In genomic region chr12:104662203-104662602, GRCh38 we compare ENCODE assay signal across 29 cellular contexts.
DNase-seq lines count a peak whose midpoint lies in the region; ATAC-seq and TF ChIP-seq lines count a peak whose summit lies in the region.
"Had no signal": no experiment of that assay in that cellular context is flagged by ENCODE, and none has a peak within 500 bp of the region (broad histone marks: within the 10 kb centered on the region; RNA-seq: fewer than 3 reads in every experiment).

No MANE protein-coding gene starts in this region.

- no peak for ATAC-seq in central memory CD8-positive, alpha-beta T cell (replicated peaks; ENCODE audit: extremely low read depth, poor library complexity, severe bottlenecking)
- ATAC-seq in natural killer cell treated with Interleukin-12 subunit alpha and Interleukin-12 subunit beta and Interleukin-15 and Interleukin-18, amount 100 ng/mL, for 72 hours: no peak
- no peak for ATAC-seq in HG02970 (IDR thresholded peaks at IDR 0.05; ENCODE audit: low FRiP score, unreplicated experiment)
- ATAC-seq in GM23338: no peak
- ATAC-seq: heart right ventricle, left lung, T-cell had no signal

- H3K4me3 Mint-ChIP-seq in CD4-positive, alpha-beta memory T cell: no peak overlapping the region
- H3K4me3 Mint-ChIP-seq in central memory CD8-positive, alpha-beta T cell: no peak overlapping the region
- H3K4me3 Mint-ChIP-seq in natural killer cell treated with Interleukin-12 subunit alpha and Interleukin-12 subunit beta and Interleukin-15 and Interleukin-18, amount 100 ng/mL, for 72 hours: peak overlapping the region; percentile 30
- H3K4me3 Mint-ChIP-seq in GM23338: no peak overlapping the region
- H3K4me3 Mint-ChIP-seq: activated T-cell treated with anti-CD3 and anti-CD28 coated beads, Interleukin-2, amount 50 U/mL, for 24 hours; dendritic cell treated with granulocyte-macrophage colony-stimulating factor and Interleukin-4, amounts not matched to agents 40 ng/mL and 50 ng/mL, for 4 days; nephron; T-cell had no signal

- CTCF ChIA-PET in CD4-positive, alpha-beta memory T cell (lab: Charles Lee; ENCODE audit: partially characterized antibody): interaction anchor here (1.1 to 1.6 kb wide), 2 partner anchors 9 to 11 kb away, joined by 3 to 4 read pairs; no protein-coding TSS in a partner anchor

- H3K27ac Mint-ChIP-seq in CD4-positive, alpha-beta memory T cell: peak overlapping the region in 4 of 7 donors; percentile 7 to 52 (median 39)
- peak overlapping the region; percentile 62 for H3K27ac Mint-ChIP-seq in central memory CD8-positive, alpha-beta T cell (ENCODE audit: low read depth)
- peak overlapping the region; percentile 47 to 90 for H3K27ac Mint-ChIP-seq in natural killer cell treated with Interleukin-12 subunit alpha and Interleukin-12 subunit beta and Interleukin-15 and Interleukin-18, amount 100 ng/mL, for 72 hours
- H3K27ac Mint-ChIP-seq in GM23338: no peak overlapping the region
- H3K27ac Mint-ChIP-seq: activated T-cell treated with anti-CD3 and anti-CD28 coated beads, Interleukin-2, amount 50 U/mL, for 24 hours; dendritic cell treated with granulocyte-macrophage colony-stimulating factor and Interleukin-4, amounts not matched to agents 40 ng/mL and 50 ng/mL, for 4 days; nephron; T-cell had no signal

- H3K36me3 ChIP-seq in CD4-positive, alpha-beta memory T cell (ENCODE audit: insufficient read depth, low read length): no peaks in the 10 kb centered on the region
- no peaks in the 10 kb centered on the region for H3K36me3 ChIP-seq in GM23338 (ENCODE audit: insufficient read depth)
- H3K36me3 ChIP-seq: cardiac muscle cell, heart right ventricle, left lung, Peyer's patch, right lobe of liver, SJSA1, thyroid gland had no signal

- intact Hi-C loops in CD4-positive, alpha-beta memory T cell (cut with micrococcal nuclease): no loop called here

- no peak for DNase-seq in CD4-positive, alpha-beta memory T cell
- DNase-seq in LoVo (ENCODE audit: low spot score) (peak; percentile 41), GM23338 (ENCODE audit: low spot score) (no peak), NCI-H1105 (lab: John Stamatoyannopoulos, UW) (no peak)
- no peak for DNase-seq in central memory CD8-positive, alpha-beta T cell (ENCODE audit: low spot score in 2 of 2)
- DNase-seq in natural killer cell treated with Interleukin-12 subunit alpha and Interleukin-12 subunit beta and Interleukin-15 and Interleukin-18, amount 100 ng/mL, for 72 hours (ENCODE audit: low spot score): no peak
- DNase-seq: activated naive CD4-positive, alpha-beta T cell; activated T-cell treated with anti-CD3 and anti-CD28 coated beads, Interleukin-2, amount 50 U/mL, for 24 hours; DMS 273 treated with DMSO at 0.1 percent for 48 hours; foreskin fibroblast; heart right ventricle; KG1; left lung; midbrain; NCI-H1436 treated with DMSO at 0.1 percent for 48 hours; NCI-H510A treated with DMSO at 0.1 percent for 48 hours; NK-92 treated with Interleukin-12 subunit alpha and Interleukin-12 subunit beta, amount 100 ng/mL, for 24 hours; Peyer's patch; right lobe of liver; stimulated activated CD4-positive, alpha-beta T cell treated with anti-CD3 and anti-CD28 coated beads, Interleukin-12 subunit alpha, Interleukin-12 subunit beta, amount 100 ng/mL, for 4 hours; stimulated activated CD4-positive, alpha-beta T cell treated with anti-CD3 and anti-CD28 coated beads, Interleukin-4, amount 100 ng/mL, for 24 hours; stimulated activated naive CD4-positive, alpha-beta T cell; T-cell; thyroid gland had no signal

- H3K27ac ChIP-seq in CD4-positive, alpha-beta memory T cell (ENCODE audit: low read depth, low read length): no peak overlapping the region
- H3K27ac ChIP-seq in GM23338 (ENCODE audit: low read depth): no peak overlapping the region
- H3K27ac ChIP-seq: cardiac muscle cell, heart right ventricle, left lung, Peyer's patch, right lobe of liver, SJSA1, thyroid gland had no signal

- no peak overlapping the region for H3K4me2 ChIP-seq in GM23338

- no peaks in the 10 kb centered on the region for H3F3A ChIP-seq in GM23338 (replicated peaks; ENCODE audit: low read depth)

- H3K79me2 ChIP-seq in GM23338 (replicated peaks; ENCODE audit: insufficient read depth): no peaks in the 10 kb centered on the region

- H3K27me3 ChIP-seq in CD4-positive, alpha-beta memory T cell (ENCODE audit: insufficient read depth, low read length): no peaks in the 10 kb centered on the region
- H3K27me3 ChIP-seq in GM23338 (ENCODE audit: insufficient read depth): no peaks in the 10 kb centered on the region
- H3K27me3 ChIP-seq: cardiac muscle cell, heart right ventricle, left lung, Peyer's patch, right lobe of liver, SJSA1, thyroid gland had no signal

- POLR2A ChIA-PET in CD4-positive, alpha-beta memory T cell (lab: Charles Lee; ENCODE audit: partially characterized antibody): interaction anchor here (0.5 kb wide), 1 partner anchor 593 kb away, joined by 3 read pairs; no protein-coding TSS in a partner anchor

- H3K4me1 ChIP-seq in CD4-positive, alpha-beta memory T cell (ENCODE audit: insufficient read depth, low read length): peaks cover 9% of the 10 kb centered on the region
- H3K4me1 ChIP-seq in GM23338 (ENCODE audit: insufficient read depth): peaks cover 6% of the 10 kb centered on the region; the same call in 1 of the 2 replicates
- H3K4me1 ChIP-seq: Peyer's patch, SJSA1, thyroid gland had no signal

- no peaks in the 10 kb centered on the region for H3K27me3 Mint-ChIP-seq in CD4-positive, alpha-beta memory T cell
- no peaks in the 10 kb centered on the region for H3K27me3 Mint-ChIP-seq in central memory CD8-positive, alpha-beta T cell
- H3K27me3 Mint-ChIP-seq in natural killer cell treated with Interleukin-12 subunit alpha and Interleukin-12 subunit beta and Interleukin-15 and Interleukin-18, amount 100 ng/mL, for 72 hours: no peaks in the 10 kb centered on the region
- H3K27me3 Mint-ChIP-seq in GM23338 (ENCODE audit: insufficient read depth, low read depth, poor library complexity): peaks cover 6% of the 10 kb centered on the region
- H3K27me3 Mint-ChIP-seq: activated T-cell treated with anti-CD3 and anti-CD28 coated beads, Interleukin-2, amount 50 U/mL, for 24 hours; dendritic cell treated with granulocyte-macrophage colony-stimulating factor and Interleukin-4, amounts not matched to agents 40 ng/mL and 50 ng/mL, for 4 days; T-cell had no signal

- H3K9me2 ChIP-seq in GM23338 (ENCODE audit: insufficient read depth): no peaks in the 10 kb centered on the region

- peaks cover 28 to 51% (median 42%) of the 10 kb centered on the region in 4 donors for H3K4me1 Mint-ChIP-seq in CD4-positive, alpha-beta memory T cell
- peaks cover 73% of the 10 kb centered on the region for H3K4me1 Mint-ChIP-seq in central memory CD8-positive, alpha-beta T cell
- H3K4me1 Mint-ChIP-seq in natural killer cell treated with Interleukin-12 subunit alpha and Interleukin-12 subunit beta and Interleukin-15 and Interleukin-18, amount 100 ng/mL, for 72 hours (ENCODE audit: low read depth in 2 of 2): peaks cover 55 to 67% of the 10 kb centered on the region in 2 donors
- H3K4me1 Mint-ChIP-seq in GM23338: peaks cover 14% of the 10 kb centered on the region

- H3K4me3 ChIP-seq in CD4-positive, alpha-beta memory T cell (ENCODE audit: low read length in 2 of 2): no peak overlapping the region
- H3K4me3 ChIP-seq in GM23338: no peak overlapping the region
- H3K4me3 ChIP-seq: cardiac muscle cell, heart right ventricle, left lung, Peyer's patch, right lobe of liver, SJSA1, thyroid gland had no signal

- H4K20me1 ChIP-seq in GM23338 (replicated peaks; ENCODE audit: insufficient read depth): 0 out of 2 replicates have a peak, but pooled peaks cover 3% of the 10 kb centered on the region

- H2AFZ ChIP-seq in GM23338: no peak overlapping the region

- peaks cover 0 to 5% of the 10 kb centered on the region in 2 donors for H3K36me3 Mint-ChIP-seq in CD4-positive, alpha-beta memory T cell
- peaks cover 5% of the 10 kb centered on the region for H3K36me3 Mint-ChIP-seq in central memory CD8-positive, alpha-beta T cell (ENCODE audit: insufficient read depth)
- H3K36me3 Mint-ChIP-seq in natural killer cell treated with Interleukin-12 subunit alpha and Interleukin-12 subunit beta and Interleukin-15 and Interleukin-18, amount 100 ng/mL, for 72 hours: peaks cover 5% of the 10 kb centered on the region
- no peaks in the 10 kb centered on the region for H3K36me3 Mint-ChIP-seq in GM23338 (ENCODE audit: low read depth)

- H3K9me3 Mint-ChIP-seq in CD4-positive, alpha-beta memory T cell: no peaks in the 10 kb centered on the region
- no peaks in the 10 kb centered on the region for H3K9me3 Mint-ChIP-seq in central memory CD8-positive, alpha-beta T cell
- no peaks in the 10 kb centered on the region for H3K9me3 Mint-ChIP-seq in natural killer cell treated with Interleukin-12 subunit alpha and Interleukin-12 subunit beta and Interleukin-15 and Interleukin-18, amount 100 ng/mL, for 72 hours
- H3K9me3 Mint-ChIP-seq in GM23338: no peaks in the 10 kb centered on the region
- H3K9me3 Mint-ChIP-seq: activated T-cell treated with anti-CD3 and anti-CD28 coated beads, Interleukin-2, amount 50 U/mL, for 24 hours; dendritic cell treated with granulocyte-macrophage colony-stimulating factor and Interleukin-4, amounts not matched to agents 40 ng/mL and 50 ng/mL, for 4 days; T-cell had no signal

- TF ChIP-seq CTCF in GM23338 (conservative IDR thresholded peaks at IDR 0.05; ENCODE audit: low read depth in 2 of 2): no peak

- no peaks in the 10 kb centered on the region for H3K9me3 ChIP-seq in CD4-positive, alpha-beta memory T cell (ENCODE audit: control insufficient read depth in 1 of 2, low read length in 2 of 2)
- H3K9me3 ChIP-seq: heart right ventricle, left lung, Peyer's patch, right lobe of liver, SJSA1, thyroid gland had no signal
